ENCODE assay signal across 1 cellular context in genomic region chr17:63542942-63543821, GRCh38.
TF ChIP-seq lines count a peak whose summit lies in the region.

No MANE protein-coding gene starts in this region.

TF ChIP-seq in WTC11, 78 proteins besides CTCF, POLR2A, EP300 and RAD21 (continued from another document):
- TF ChIP-seq AFF4 (CRISPR knock-in tag; IDR thresholded peaks at IDR 0.05; ENCODE audit: borderline replicate concordance) (no peak), RORB (CRISPR knock-in tag; IDR thresholded peaks at IDR 0.05) (no peak), ZBTB21 (CRISPR knock-in tag; IDR thresholded peaks at IDR 0.05; ENCODE audit: borderline replicate concordance) (no peak), ZNF532 (CRISPR knock-in tag; IDR thresholded peaks at IDR 0.05; ENCODE audit: borderline replicate concordance) (no peak), ZSCAN18 (CRISPR knock-in tag; IDR thresholded peaks at IDR 0.05) (no peak), ARID4B (CRISPR knock-in tag; IDR thresholded peaks at IDR 0.05; ENCODE audit: borderline replicate concordance) (no peak), PRDM15 (CRISPR knock-in tag; IDR thresholded peaks at IDR 0.05) (no peak), PREB (CRISPR knock-in tag; IDR thresholded peaks at IDR 0.05; ENCODE audit: borderline replicate concordance) (no peak), SP1 (CRISPR knock-in tag; conservative IDR thresholded peaks at IDR 0.05) (no peak), AR (CRISPR knock-in tag; IDR thresholded peaks at IDR 0.05) (no peak), STAT6 (CRISPR knock-in tag; conservative IDR thresholded peaks at IDR 0.05; ENCODE audit: low read depth) (no peak), ZNF425 (CRISPR knock-in tag; conservative IDR thresholded peaks at IDR 0.05) (no peak), HMGA2 (CRISPR knock-in tag; IDR thresholded peaks at IDR 0.05) (no peak), FOXP1 (CRISPR knock-in tag; IDR thresholded peaks at IDR 0.05; ENCODE audit: borderline replicate concordance) (no peak)
